In genomic region chr2:127594116-127594591, GRCh38 we compare ENCODE assay signal across 18 cellular contexts. TPM values are rescaled to one million over a fixed set of nuclear protein-coding genes. Genes with fewer than 3 reads are reported as not detected.
"Had no signal": no experiment of that assay in that cellular context is flagged by ENCODE, and none has a peak within 500 bp of the region (broad histone marks: within the 10 kb centered on the region; RNA-seq: fewer than 3 reads in every experiment).

No MANE protein-coding gene starts in this region.

- H3K27me3 Mint-ChIP-seq: activated CD4-positive, alpha-beta T cell treated with anti-CD3 and anti-CD28 coated beads for 36 hours; activated naive CD8-positive, alpha-beta T cell; activated T-helper 17 cell treated with anti-CD3 and anti-CD28 coated beads, Interleukin-2, amount 50 U/mL, for 72 hours; stimulated activated naive B cell treated with anti-CD40 and anti-IgM and Interleukin-4, amounts not matched to agents 10 μg/mL and 1 μg/mL and 100 μg/mL, for 72 hours had no signal

- H3K27ac ChIP-seq: lower lobe of right lung, ovary, tibial nerve, WERI-Rb-1 had no signal

- H3K36me3 Mint-ChIP-seq: activated naive CD8-positive, alpha-beta T cell; immature natural killer cell; mesothelial cell of epicardium; stimulated activated naive B cell treated with anti-CD40 and anti-IgM and Interleukin-4, amounts not matched to agents 10 μg/mL and 1 μg/mL and 100 μg/mL, for 72 hours had no signal

- H3K27me3 ChIP-seq: ovary, tibial nerve had no signal

- H3K27ac Mint-ChIP-seq: activated CD4-positive, alpha-beta memory T cell treated with anti-CD3 and anti-CD28 coated beads, Interleukin-2, amount 10 ng/mL, durations not matched to agents 7 days and 5 days; activated CD4-positive, alpha-beta T cell treated with anti-CD3 and anti-CD28 coated beads for 36 hours; activated naive CD8-positive, alpha-beta T cell; activated T-helper 17 cell treated with anti-CD3 and anti-CD28 coated beads, Interleukin-2, amount 50 U/mL, for 72 hours; immature natural killer cell; mesothelial cell of epicardium; nephron progenitor cell; stimulated activated naive B cell treated with anti-CD40 and anti-IgM and Interleukin-4, amounts not matched to agents 10 μg/mL and 1 μg/mL and 100 μg/mL, for 72 hours; T-helper 1 cell treated with Interleukin-12 subunit alpha and Interleukin-12 subunit beta and Interleukin-4 antibody, amounts not matched to agents 30 μg/mL and 1 μg/mL, for 36 hours had no signal

- H3K4me3 Mint-ChIP-seq: activated CD4-positive, alpha-beta memory T cell treated with anti-CD3 and anti-CD28 coated beads, Interleukin-2, amount 10 ng/mL, durations not matched to agents 7 days and 5 days; activated CD4-positive, alpha-beta T cell treated with anti-CD3 and anti-CD28 coated beads for 36 hours; activated naive CD8-positive, alpha-beta T cell; activated T-helper 17 cell treated with anti-CD3 and anti-CD28 coated beads, Interleukin-2, amount 50 U/mL, for 72 hours; immature natural killer cell; mesothelial cell of epicardium; nephron progenitor cell; stimulated activated naive B cell treated with anti-CD40 and anti-IgM and Interleukin-4, amounts not matched to agents 10 μg/mL and 1 μg/mL and 100 μg/mL, for 72 hours; T-helper 1 cell treated with Interleukin-12 subunit alpha and Interleukin-12 subunit beta and Interleukin-4 antibody, amounts not matched to agents 30 μg/mL and 1 μg/mL, for 36 hours had no signal

- DNase-seq: activated CD4-positive, alpha-beta memory T cell treated with anti-CD3 and anti-CD28 coated beads, Interleukin-2, amount 10 ng/mL, durations not matched to agents 7 days and 5 days; activated CD4-positive, alpha-beta T cell treated with anti-CD3 and anti-CD28 coated beads for 36 hours; cerebellar nuclear complex; dermis blood vessel endothelial cell; immature natural killer cell; lower lobe of right lung; nephron progenitor cell; stimulated activated naive B cell treated with anti-CD40 and anti-IgM and Interleukin-4, amounts not matched to agents 10 μg/mL and 1 μg/mL and 100 μg/mL, for 72 hours; WERI-Rb-1 had no signal

- H3K4me1 ChIP-seq: lower lobe of right lung had no signal

- H3K9me3 Mint-ChIP-seq: activated CD4-positive, alpha-beta memory T cell treated with anti-CD3 and anti-CD28 coated beads, Interleukin-2, amount 10 ng/mL, durations not matched to agents 7 days and 5 days; activated T-helper 17 cell treated with anti-CD3 and anti-CD28 coated beads, Interleukin-2, amount 50 U/mL, for 72 hours; immature natural killer cell; T-helper 1 cell treated with Interleukin-12 subunit alpha and Interleukin-12 subunit beta and Interleukin-4 antibody, amounts not matched to agents 30 μg/mL and 1 μg/mL, for 36 hours had no signal

- H3K36me3 ChIP-seq: lower lobe of right lung, ovary, tibial nerve, WERI-Rb-1 had no signal

- ATAC-seq: activated CD4-positive, alpha-beta T cell treated with anti-CD3 and anti-CD28 coated beads for 36 hours; activated T-helper 17 cell treated with anti-CD3 and anti-CD28 coated beads, Interleukin-2, amount 50 U/mL, for 72 hours; lower lobe of right lung; stimulated activated naive B cell treated with anti-CD40 and anti-IgM and Interleukin-4, amounts not matched to agents 10 μg/mL and 1 μg/mL and 100 μg/mL, for 72 hours had no signal

- H3K4me3 ChIP-seq: lower lobe of right lung, ovary, tibial nerve had no signal

- H3K4me1 Mint-ChIP-seq: activated T-helper 17 cell treated with anti-CD3 and anti-CD28 coated beads, Interleukin-2, amount 50 U/mL, for 72 hours; immature natural killer cell; mesothelial cell of epicardium; nephron progenitor cell had no signal

- H3K9me3 ChIP-seq: lower lobe of right lung, ovary, tibial nerve had no signal

RNA-seq across cellular contexts. Expression of gene GPR17, which starts 51.8 kb away (rescaled TPM):
- total RNA-seq: activated CD4-positive, alpha-beta memory T cell treated with anti-CD3 and anti-CD28 coated beads, Interleukin-2, amount 10 ng/mL, durations not matched to agents 7 days and 5 days; activated CD4-positive, alpha-beta T cell treated with anti-CD3 and anti-CD28 coated beads for 36 hours; activated T-helper 17 cell treated with anti-CD3 and anti-CD28 coated beads, Interleukin-2, amount 50 U/mL, for 72 hours; dermis blood vessel endothelial cell; epithelial cell of proximal tubule; mesothelial cell of epicardium; ovary; pulmonary artery endothelial cell; subcutaneous adipose tissue had no signal
- polyA plus RNA-seq: immature natural killer cell had no signal

RNA-seq across cellular contexts. Expression of gene MYO7B, which starts 58.7 kb away (rescaled TPM):
- total RNA-seq: dermis blood vessel endothelial cell, epithelial cell of proximal tubule had no signal
